In the genomic region with DNA sequence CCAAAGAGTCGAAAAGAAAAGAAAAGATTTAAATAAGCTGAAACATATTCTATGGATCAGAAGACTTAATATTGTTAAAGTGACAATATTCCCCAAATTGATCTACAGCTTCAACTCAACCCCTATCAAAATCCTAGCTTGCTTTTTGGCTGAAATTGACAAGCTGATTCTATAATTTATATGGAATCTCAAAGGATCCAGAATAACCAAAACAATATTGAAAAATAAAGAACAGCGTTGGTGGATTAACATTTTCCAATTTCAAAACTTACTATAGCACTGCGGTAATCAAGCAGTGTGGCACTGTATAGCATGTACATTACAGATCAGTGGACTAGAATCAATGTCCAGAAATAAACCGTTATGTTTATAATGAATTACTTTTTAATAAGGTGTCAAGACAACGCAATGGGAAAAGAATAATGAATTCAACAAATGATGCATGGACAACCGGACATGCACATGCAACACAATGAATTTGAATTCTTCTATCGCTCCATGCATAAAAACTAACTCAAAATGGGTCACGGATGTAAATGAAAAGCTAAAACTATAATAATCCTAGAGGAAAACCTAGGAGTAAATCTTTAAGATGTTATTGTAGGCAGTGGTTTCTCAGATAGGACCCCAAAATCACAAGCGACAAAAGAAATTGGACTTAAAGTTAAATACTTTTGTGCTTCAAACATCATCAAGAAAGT, we compare ENCODE assay signal across 1 cellular context.
TF ChIP-seq lines count a peak whose summit lies in the region.

No MANE protein-coding gene starts in this region.

TF ChIP-seq in WTC11, 78 proteins besides CTCF, POLR2A, EP300 and RAD21 (continued from another document):
- TF ChIP-seq, protein P1, sequence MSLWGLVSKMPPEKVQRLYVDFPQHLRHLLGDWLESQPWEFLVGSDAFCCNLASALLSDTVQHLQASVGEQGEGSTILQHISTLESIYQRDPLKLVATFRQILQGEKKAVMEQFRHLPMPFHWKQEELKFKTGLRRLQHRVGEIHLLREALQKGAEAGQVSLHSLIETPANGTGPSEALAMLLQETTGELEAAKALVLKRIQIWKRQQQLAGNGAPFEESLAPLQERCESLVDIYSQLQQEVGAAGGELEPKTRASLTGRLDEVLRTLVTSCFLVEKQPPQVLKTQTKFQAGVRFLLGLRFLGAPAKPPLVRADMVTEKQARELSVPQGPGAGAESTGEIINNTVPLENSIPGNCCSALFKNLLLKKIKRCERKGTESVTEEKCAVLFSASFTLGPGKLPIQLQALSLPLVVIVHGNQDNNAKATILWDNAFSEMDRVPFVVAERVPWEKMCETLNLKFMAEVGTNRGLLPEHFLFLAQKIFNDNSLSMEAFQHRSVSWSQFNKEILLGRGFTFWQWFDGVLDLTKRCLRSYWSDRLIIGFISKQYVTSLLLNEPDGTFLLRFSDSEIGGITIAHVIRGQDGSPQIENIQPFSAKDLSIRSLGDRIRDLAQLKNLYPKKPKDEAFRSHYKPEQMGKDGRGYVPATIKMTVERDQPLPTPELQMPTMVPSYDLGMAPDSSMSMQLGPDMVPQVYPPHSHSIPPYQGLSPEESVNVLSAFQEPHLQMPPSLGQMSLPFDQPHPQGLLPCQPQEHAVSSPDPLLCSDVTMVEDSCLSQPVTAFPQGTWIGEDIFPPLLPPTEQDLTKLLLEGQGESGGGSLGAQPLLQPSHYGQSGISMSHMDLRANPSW (CRISPR knock-in tag; conservative IDR thresholded peaks at IDR 0.05; ENCODE audit: low read depth) = no peak
- TF ChIP-seq, protein P2, sequence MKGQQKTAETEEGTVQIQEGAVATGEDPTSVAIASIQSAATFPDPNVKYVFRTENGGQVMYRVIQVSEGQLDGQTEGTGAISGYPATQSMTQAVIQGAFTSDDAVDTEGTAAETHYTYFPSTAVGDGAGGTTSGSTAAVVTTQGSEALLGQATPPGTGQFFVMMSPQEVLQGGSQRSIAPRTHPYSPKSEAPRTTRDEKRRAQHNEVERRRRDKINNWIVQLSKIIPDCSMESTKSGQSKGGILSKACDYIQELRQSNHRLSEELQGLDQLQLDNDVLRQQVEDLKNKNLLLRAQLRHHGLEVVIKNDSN (CRISPR knock-in tag; IDR thresholded peaks at IDR 0.05) = no peak
- TF ChIP-seq ETV6 (CRISPR knock-in tag; IDR thresholded peaks at IDR 0.05) (no peak), FOXK1 (CRISPR knock-in tag; IDR thresholded peaks at IDR 0.05) (no peak), FOXP1 (CRISPR knock-in tag; IDR thresholded peaks at IDR 0.05; ENCODE audit: borderline replicate concordance) (no peak), ZNF396 (CRISPR knock-in tag; IDR thresholded peaks at IDR 0.05; ENCODE audit: borderline replicate concordance) (no peak), ZNF416 (CRISPR knock-in tag; IDR thresholded peaks at IDR 0.05) (no peak)
- TF ChIP-seq, protein P3, sequence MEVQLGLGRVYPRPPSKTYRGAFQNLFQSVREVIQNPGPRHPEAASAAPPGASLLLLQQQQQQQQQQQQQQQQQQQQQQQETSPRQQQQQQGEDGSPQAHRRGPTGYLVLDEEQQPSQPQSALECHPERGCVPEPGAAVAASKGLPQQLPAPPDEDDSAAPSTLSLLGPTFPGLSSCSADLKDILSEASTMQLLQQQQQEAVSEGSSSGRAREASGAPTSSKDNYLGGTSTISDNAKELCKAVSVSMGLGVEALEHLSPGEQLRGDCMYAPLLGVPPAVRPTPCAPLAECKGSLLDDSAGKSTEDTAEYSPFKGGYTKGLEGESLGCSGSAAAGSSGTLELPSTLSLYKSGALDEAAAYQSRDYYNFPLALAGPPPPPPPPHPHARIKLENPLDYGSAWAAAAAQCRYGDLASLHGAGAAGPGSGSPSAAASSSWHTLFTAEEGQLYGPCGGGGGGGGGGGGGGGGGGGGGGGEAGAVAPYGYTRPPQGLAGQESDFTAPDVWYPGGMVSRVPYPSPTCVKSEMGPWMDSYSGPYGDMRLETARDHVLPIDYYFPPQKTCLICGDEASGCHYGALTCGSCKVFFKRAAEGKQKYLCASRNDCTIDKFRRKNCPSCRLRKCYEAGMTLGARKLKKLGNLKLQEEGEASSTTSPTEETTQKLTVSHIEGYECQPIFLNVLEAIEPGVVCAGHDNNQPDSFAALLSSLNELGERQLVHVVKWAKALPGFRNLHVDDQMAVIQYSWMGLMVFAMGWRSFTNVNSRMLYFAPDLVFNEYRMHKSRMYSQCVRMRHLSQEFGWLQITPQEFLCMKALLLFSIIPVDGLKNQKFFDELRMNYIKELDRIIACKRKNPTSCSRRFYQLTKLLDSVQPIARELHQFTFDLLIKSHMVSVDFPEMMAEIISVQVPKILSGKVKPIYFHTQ (CRISPR knock-in tag; IDR thresholded peaks at IDR 0.05) = no peak
- TF ChIP-seq, protein P4, sequence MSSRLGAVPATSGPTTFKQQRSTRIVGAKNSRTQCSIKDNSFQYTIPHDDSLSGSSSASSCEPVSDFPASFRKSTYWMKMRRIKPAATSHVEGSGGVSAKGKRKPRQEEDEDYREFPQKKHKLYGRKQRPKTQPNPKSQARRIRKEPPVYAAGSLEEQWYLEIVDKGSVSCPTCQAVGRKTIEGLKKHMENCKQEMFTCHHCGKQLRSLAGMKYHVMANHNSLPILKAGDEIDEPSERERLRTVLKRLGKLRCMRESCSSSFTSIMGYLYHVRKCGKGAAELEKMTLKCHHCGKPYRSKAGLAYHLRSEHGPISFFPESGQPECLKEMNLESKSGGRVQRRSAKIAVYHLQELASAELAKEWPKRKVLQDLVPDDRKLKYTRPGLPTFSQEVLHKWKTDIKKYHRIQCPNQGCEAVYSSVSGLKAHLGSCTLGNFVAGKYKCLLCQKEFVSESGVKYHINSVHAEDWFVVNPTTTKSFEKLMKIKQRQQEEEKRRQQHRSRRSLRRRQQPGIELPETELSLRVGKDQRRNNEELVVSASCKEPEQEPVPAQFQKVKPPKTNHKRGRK (CRISPR knock-in tag; IDR thresholded peaks at IDR 0.05; ENCODE audit: borderline replicate concordance) = no peak
- TF ChIP-seq, protein P5, sequence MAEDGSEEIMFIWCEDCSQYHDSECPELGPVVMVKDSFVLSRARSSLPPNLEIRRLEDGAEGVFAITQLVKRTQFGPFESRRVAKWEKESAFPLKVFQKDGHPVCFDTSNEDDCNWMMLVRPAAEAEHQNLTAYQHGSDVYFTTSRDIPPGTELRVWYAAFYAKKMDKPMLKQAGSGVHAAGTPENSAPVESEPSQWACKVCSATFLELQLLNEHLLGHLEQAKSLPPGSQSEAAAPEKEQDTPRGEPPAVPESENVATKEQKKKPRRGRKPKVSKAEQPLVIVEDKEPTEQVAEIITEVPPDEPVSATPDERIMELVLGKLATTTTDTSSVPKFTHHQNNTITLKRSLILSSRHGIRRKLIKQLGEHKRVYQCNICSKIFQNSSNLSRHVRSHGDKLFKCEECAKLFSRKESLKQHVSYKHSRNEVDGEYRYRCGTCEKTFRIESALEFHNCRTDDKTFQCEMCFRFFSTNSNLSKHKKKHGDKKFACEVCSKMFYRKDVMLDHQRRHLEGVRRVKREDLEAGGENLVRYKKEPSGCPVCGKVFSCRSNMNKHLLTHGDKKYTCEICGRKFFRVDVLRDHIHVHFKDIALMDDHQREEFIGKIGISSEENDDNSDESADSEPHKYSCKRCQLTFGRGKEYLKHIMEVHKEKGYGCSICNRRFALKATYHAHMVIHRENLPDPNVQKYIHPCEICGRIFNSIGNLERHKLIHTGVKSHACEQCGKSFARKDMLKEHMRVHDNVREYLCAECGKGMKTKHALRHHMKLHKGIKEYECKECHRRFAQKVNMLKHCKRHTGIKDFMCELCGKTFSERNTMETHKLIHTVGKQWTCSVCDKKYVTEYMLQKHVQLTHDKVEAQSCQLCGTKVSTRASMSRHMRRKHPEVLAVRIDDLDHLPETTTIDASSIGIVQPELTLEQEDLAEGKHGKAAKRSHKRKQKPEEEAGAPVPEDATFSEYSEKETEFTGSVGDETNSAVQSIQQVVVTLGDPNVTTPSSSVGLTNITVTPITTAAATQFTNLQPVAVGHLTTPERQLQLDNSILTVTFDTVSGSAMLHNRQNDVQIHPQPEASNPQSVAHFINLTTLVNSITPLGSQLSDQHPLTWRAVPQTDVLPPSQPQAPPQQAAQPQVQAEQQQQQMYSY (CRISPR knock-in tag; IDR thresholded peaks at IDR 0.05) = no peak
- TF ChIP-seq, protein P6, sequence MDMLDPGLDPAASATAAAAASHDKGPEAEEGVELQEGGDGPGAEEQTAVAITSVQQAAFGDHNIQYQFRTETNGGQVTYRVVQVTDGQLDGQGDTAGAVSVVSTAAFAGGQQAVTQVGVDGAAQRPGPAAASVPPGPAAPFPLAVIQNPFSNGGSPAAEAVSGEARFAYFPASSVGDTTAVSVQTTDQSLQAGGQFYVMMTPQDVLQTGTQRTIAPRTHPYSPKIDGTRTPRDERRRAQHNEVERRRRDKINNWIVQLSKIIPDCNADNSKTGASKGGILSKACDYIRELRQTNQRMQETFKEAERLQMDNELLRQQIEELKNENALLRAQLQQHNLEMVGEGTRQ (CRISPR knock-in tag; IDR thresholded peaks at IDR 0.05) = no peak
- TF ChIP-seq, protein P7, sequence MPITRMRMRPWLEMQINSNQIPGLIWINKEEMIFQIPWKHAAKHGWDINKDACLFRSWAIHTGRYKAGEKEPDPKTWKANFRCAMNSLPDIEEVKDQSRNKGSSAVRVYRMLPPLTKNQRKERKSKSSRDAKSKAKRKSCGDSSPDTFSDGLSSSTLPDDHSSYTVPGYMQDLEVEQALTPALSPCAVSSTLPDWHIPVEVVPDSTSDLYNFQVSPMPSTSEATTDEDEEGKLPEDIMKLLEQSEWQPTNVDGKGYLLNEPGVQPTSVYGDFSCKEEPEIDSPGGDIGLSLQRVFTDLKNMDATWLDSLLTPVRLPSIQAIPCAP (CRISPR knock-in tag; IDR thresholded peaks at IDR 0.05) = no peak
